24 cellular contexts compared by ENCODE assay signal in genomic region chr19:28884786-28885476, GRCh38.
"Had no signal": no experiment of that assay in that cellular context is flagged by ENCODE, and none has a peak within 500 bp of the region (broad histone marks: within the 10 kb centered on the region; RNA-seq: fewer than 3 reads in every experiment).

No MANE protein-coding gene starts in this region.

- H3K9me3 ChIP-seq: lower lobe of right lung, mucosa of descending colon, transverse colon, uterus had no signal

- H3K27ac ChIP-seq: epithelial cell of prostate, lower lobe of right lung, transverse colon, uterus had no signal

- H3K4me1 ChIP-seq: uterus had no signal

- H3K4me3 ChIP-seq: lower lobe of right lung, mucosa of descending colon, transverse colon, uterus had no signal

- DNase-seq: activated CD4-positive, alpha-beta memory T cell treated with anti-CD3 and anti-CD28 coated beads for 36 hours; activated CD4-positive, alpha-beta T cell treated with anti-CD3 and anti-CD28 coated beads for 4 hours; activated CD4-positive, CD25-positive, alpha-beta regulatory T cell; activated effector memory CD4-positive, alpha-beta T cell treated with Interleukin-2 at 50 U/mL for 16 hours; activated naive CD4-positive, alpha-beta T cell treated with anti-CD3 and anti-CD28 coated beads for 36 hours; activated naive CD8-positive, alpha-beta T cell treated with anti-CD3 and anti-CD28 coated beads, Interleukin-2, amount 10 ng/mL, durations not matched to agents 7 days and 5 days; activated T-cell treated with anti-CD3 and anti-CD28 coated beads, Interleukin-2, amount 50 U/mL, for 48 hours; amygdala; cerebellar nuclear complex; cortex of kidney; foreskin fibroblast; hippocampal formation; lower lobe of right lung; mesendoderm; mucosa of descending colon; naive B cell; occipital lobe; small intestine; stimulated activated CD4-positive, alpha-beta T cell treated with anti-CD3 and anti-CD28 coated beads, Interleukin-2, amount 100 ng/mL, for 24 hours; stimulated activated naive CD8-positive, alpha-beta T cell treated with anti-CD3 and anti-CD28 coated beads, Interleukin-15, amount 100 ng/mL, for 72 hours; T-helper 17 cell; transverse colon; uterus had no signal

- H3K27me3 ChIP-seq: transverse colon, uterus had no signal

- H3K36me3 ChIP-seq: lower lobe of right lung, transverse colon, uterus had no signal
